Comparison of ENCODE assay signal across 18 cellular contexts in genomic region chr16:31420037-31420436, GRCh38. TPM values are rescaled to one million over a fixed set of nuclear protein-coding genes. Genes with fewer than 3 reads are reported as not detected.
"Had no signal": no experiment of that assay in that cellular context is flagged by ENCODE, and none has a peak within 500 bp of the region (broad histone marks: within the 10 kb centered on the region; RNA-seq: fewer than 3 reads in every experiment).

No MANE protein-coding gene starts in this region.

- H3K4me3 Mint-ChIP-seq: activated CD4-positive, alpha-beta T cell treated with anti-CD3 and anti-CD28 coated beads for 36 hours; activated T-cell treated with anti-CD3 and anti-CD28 coated beads, Interleukin-2, amount 50 U/mL, for 24 hours; endodermal cell; naive B cell; T-helper 17 cell had no signal

- H3K27ac Mint-ChIP-seq: activated CD4-positive, alpha-beta T cell treated with anti-CD3 and anti-CD28 coated beads for 36 hours; activated T-cell treated with anti-CD3 and anti-CD28 coated beads, Interleukin-2, amount 50 U/mL, for 24 hours; endodermal cell; naive B cell; T-helper 17 cell had no signal

- ATAC-seq: activated CD4-positive, alpha-beta T cell treated with anti-CD3 and anti-CD28 coated beads for 36 hours; gastrocnemius medialis; heart right ventricle; T-helper 17 cell had no signal

- DNase-seq: activated CD4-positive, alpha-beta T cell treated with anti-CD3 and anti-CD28 coated beads for 36 hours; activated T-cell treated with anti-CD3 and anti-CD28 coated beads, Interleukin-2, amount 50 U/mL, for 24 hours; endodermal cell; heart right ventricle; midbrain; naive B cell; stimulated activated CD4-positive, alpha-beta T cell treated with anti-CD3 and anti-CD28 coated beads, Interleukin-1b, Interleukin-23, amount 100 ng/mL, for 48 hours; T-helper 17 cell; transverse colon had no signal

- H3K36me3 ChIP-seq: gastrocnemius medialis, heart right ventricle, transverse colon, vagina had no signal

- H3K9me3 ChIP-seq: gastrocnemius medialis, heart right ventricle, transverse colon, vagina had no signal

- H3K27me3 ChIP-seq: gastrocnemius medialis, vagina had no signal

- H3K4me1 Mint-ChIP-seq: endodermal cell, naive B cell had no signal

- H3K9me3 Mint-ChIP-seq: activated T-cell treated with anti-CD3 and anti-CD28 coated beads, Interleukin-2, amount 50 U/mL, for 24 hours had no signal

- H3K4me1 ChIP-seq: transverse colon, vagina had no signal

- H3K27ac ChIP-seq: gastrocnemius medialis, heart right ventricle, transverse colon, vagina had no signal

- H3K4me3 ChIP-seq: gastrocnemius medialis, heart right ventricle, lung, transverse colon, vagina had no signal

RNA-seq across cellular contexts. Expression of gene COX6A2, which starts 8.1 kb away (rescaled TPM):
- total RNA-seq: activated CD4-positive, alpha-beta T cell treated with anti-CD3 and anti-CD28 coated beads for 36 hours; astrocyte; bronchial epithelial cell; chondrocyte; dermis microvascular lymphatic vessel endothelial cell; endodermal cell; epithelial cell of proximal tubule; lung; renal cortical epithelial cell; T-helper 17 cell; transverse colon; vagina had no signal
- polyA plus RNA-seq: lung had no signal

RNA-seq across cellular contexts. Expression of gene ZNF843, which starts 22.6 kb away (rescaled TPM):
- total RNA-seq: epithelial cell of proximal tubule had no signal

RNA-seq across cellular contexts. Expression of gene ITGAD, which starts 26.9 kb away (rescaled TPM):
- total RNA-seq: activated CD4-positive, alpha-beta T cell treated with anti-CD3 and anti-CD28 coated beads for 36 hours; astrocyte; bronchial epithelial cell; chondrocyte; dermis microvascular lymphatic vessel endothelial cell; endodermal cell; epithelial cell of proximal tubule; gastrocnemius medialis; renal cortical epithelial cell; T-helper 17 cell; vagina had no signal
